8 cellular contexts compared by ENCODE assay signal in the genomic region with DNA sequence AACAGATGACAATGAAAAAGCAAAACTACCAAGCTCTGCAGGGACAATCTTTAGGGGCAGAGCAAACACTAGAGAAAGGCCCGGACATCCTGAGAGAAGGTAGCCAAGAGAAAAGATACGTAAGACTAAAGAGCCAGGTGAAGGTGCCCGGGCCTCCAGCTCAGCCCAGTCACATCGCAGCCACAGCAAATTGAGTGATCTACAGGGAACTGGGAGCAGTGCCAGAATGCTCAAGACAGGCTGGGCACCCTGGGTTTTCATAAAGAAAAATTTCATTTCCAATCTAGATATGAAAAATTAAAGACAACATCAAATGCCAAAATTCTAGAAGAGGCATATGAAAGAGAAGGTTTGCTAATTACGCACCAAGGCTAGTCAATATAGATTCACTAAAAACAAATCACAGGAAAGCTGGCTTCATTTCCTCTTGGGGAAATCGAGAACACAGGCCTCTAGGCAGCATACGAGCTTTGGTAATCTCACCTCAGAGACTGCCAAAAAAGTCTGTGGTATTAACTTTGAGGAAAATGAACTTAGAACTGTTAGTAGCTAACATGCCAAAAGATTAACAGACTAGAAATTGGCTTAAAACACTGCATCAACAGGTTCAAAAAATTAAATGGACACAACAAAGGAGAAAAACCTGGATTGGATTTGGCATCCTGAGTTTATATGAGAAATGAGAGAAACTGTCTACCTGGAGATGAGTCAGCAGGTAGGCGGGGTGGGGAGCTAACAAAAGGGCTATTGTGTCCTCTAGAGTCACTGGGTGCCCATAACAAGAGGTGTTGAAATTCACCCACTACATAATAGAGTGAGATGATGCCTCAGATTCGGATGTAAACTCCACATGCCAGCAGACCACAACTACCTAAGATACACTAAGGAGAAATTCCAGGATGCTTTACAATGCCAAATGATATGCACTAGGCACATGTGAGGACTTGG. TPM values are rescaled to one million over a fixed set of nuclear protein-coding genes. Genes with fewer than 3 reads are reported as not detected.
DNase-seq lines count a peak whose midpoint lies in the region; ATAC-seq and TF ChIP-seq lines count a peak whose summit lies in the region.

No MANE protein-coding gene starts in this region.

- peaks cover 25 to 75% (median 48%) of the 10 kb centered on the region in 3 donors for H3K4me1 ChIP-seq in esophagus squamous epithelium

- WGBS in esophagus squamous epithelium, 2 donors = 24 to 32% methylated on average over 9 of the region's 9 CpGs

- ATAC-seq in HG03469 (IDR thresholded peaks at IDR 0.05; ENCODE audit: unreplicated experiment) (no peak), GM19324 (IDR thresholded peaks at IDR 0.05; ENCODE audit: low FRiP score, unreplicated experiment) (no peak), HG03025 (IDR thresholded peaks at IDR 0.05; ENCODE audit: low FRiP score, unreplicated experiment) (no peak)

- H3K27ac ChIP-seq in esophagus squamous epithelium = peak overlapping the region; percentile 4 to 75 (median 65)

- DNase-seq in H7 (peak; percentile 61), NCI-H345 treated with DMSO at 0.1 percent for 48 hours (lab: John Stamatoyannopoulos, UW; ENCODE audit: unreplicated experiment) (peak; percentile 20), esophagus squamous epithelium (lab: John Stamatoyannopoulos, UW) (no peak), renal cortical epithelial cell (ENCODE audit: low read depth) (peak; percentile 86), GDM1 (lab: John Stamatoyannopoulos, UW) (no peak)

- TF ChIP-seq CTCF in esophagus squamous epithelium (IDR thresholded peaks at IDR 0.05) = no peak

- intact Hi-C loops in esophagus squamous epithelium (cut with DNase I) = no loop called here

- TF ChIP-seq POLR2A in esophagus squamous epithelium (IDR thresholded peaks at IDR 0.05) = no peak

- H3K4me3 ChIP-seq in H7 (ENCODE audit: insufficient read depth, low read depth, low read length) (no peak overlapping the region), esophagus squamous epithelium (no peak overlapping the region)

- H3K9me3 ChIP-seq in esophagus squamous epithelium = no peaks in the 10 kb centered on the region

- no peaks in the 10 kb centered on the region for H3K27me3 ChIP-seq in H7 (ENCODE audit: control insufficient read depth, insufficient read depth, low read length)
- H3K27me3 ChIP-seq in esophagus squamous epithelium = peaks cover 0 to 5% (median 0%) of the 10 kb centered on the region in 4 donors

- H3K36me3 ChIP-seq in H7 (replicated peaks; ENCODE audit: control insufficient read depth, insufficient read depth, low read length) (peaks cover 13% of the 10 kb centered on the region), esophagus squamous epithelium (peaks cover 3 to 49% (median 5%) of the 10 kb centered on the region in 3 donors)

RNA-seq across cellular contexts. Expression of a gene that starts 6.6 kb away (rescaled TPM):
- total RNA-seq in H7 (2014; rRNA removed; shearing (Covaris generic)) = 108 and 150 TPM in 2 replicates
- total RNA-seq in esophagus squamous epithelium = 10 to 100 TPM; 19.3 to 62.9 (median 29.4) TPM
- 77.4 and 120 TPM in 2 replicates for total RNA-seq in renal cortical epithelial cell

Comparison
In these comparisons a context has a peak if more than half of its experiments do, and no peak if none do; other contexts are left out.
1. DNase-seq: peak in H7 (single experiment), NCI-H345 treated with DMSO at 0.1 percent for 48 hours (single experiment) and renal cortical epithelial cell (single experiment); none in esophagus squamous epithelium (single experiment) and GDM1 (single experiment).